ENCODE assay signal across 8 cellular contexts in genomic region chr6:33344771-33345697, GRCh38. TPM values are rescaled to one million over a fixed set of nuclear protein-coding genes. Genes with fewer than 3 reads are reported as not detected.
DNase-seq lines count a peak whose midpoint lies in the region; TF ChIP-seq lines count a peak whose summit lies in the region.

No MANE protein-coding gene starts in this region.

- H3K23me2 ChIP-seq in H9 (ENCODE audit: insufficient read length, low read depth, low read length, poor library complexity, severe bottlenecking): no peaks in the 10 kb centered on the region

- H3K14ac ChIP-seq in H9 (ENCODE audit: insufficient read depth, low read length): no peak overlapping the region

- peaks cover 3% of the 10 kb centered on the region for H3K27me3 Mint-ChIP-seq in H9 (ENCODE audit: low read depth)
- peaks cover 5% of the 10 kb centered on the region for H3K27me3 Mint-ChIP-seq in chondrocyte (ENCODE audit: low read depth)

- peak; percentile 82 for TF ChIP-seq CTCF in C4-2B (conservative IDR thresholded peaks at IDR 0.05)
- TF ChIP-seq CTCF in H9 (conservative IDR thresholded peaks at IDR 0.05): peak; percentile 72
- TF ChIP-seq CTCF in chondrocyte (IDR thresholded peaks at IDR 0.05): peak; percentile 81
- TF ChIP-seq CTCF in liver (IDR thresholded peaks at IDR 0.05; ENCODE audit: low read depth, low read length, missing input control): peak; percentile 55

- peak; percentile 72 to 83 for TF ChIP-seq RAD21 in liver (IDR thresholded peaks at IDR 0.05)

- no peak overlapping the region for H3K56ac ChIP-seq in H9 (ENCODE audit: insufficient read length, low read depth, low read length)

- no peak overlapping the region for H3T11ph ChIP-seq in H9 (ENCODE audit: low read length)

- peaks cover 2% of the 10 kb centered on the region; the same call in 1 of the 2 replicates for H3K4me1 ChIP-seq in H9 (ENCODE audit: insufficient read depth, low read length)
- H3K4me1 ChIP-seq in liver (ENCODE audit: control insufficient read depth in 4 of 4, insufficient read depth in 4 of 4, low read length in 3 of 4): no peaks in the 10 kb centered on the region

- H3K79me1 ChIP-seq in H9 (ENCODE audit: insufficient read depth, low read depth, low read length, poor library complexity, severe bottlenecking): no peaks in the 10 kb centered on the region

- no peak overlapping the region for H4K8ac ChIP-seq in H9 (replicated peaks; ENCODE audit: insufficient read length, low read depth, low read length)

- H3K27me3 ChIP-seq in H9 (ENCODE audit: insufficient read depth, low read length) (no peaks in the 10 kb centered on the region), liver (ENCODE audit: control insufficient read depth in 4 of 4, insufficient read depth in 4 of 4, low read length in 3 of 4) (no peaks in the 10 kb centered on the region)

- H3K9ac ChIP-seq in H9 (ENCODE audit: extremely low read depth, insufficient read length, low read length) (no peak overlapping the region), liver (ENCODE audit: low read depth in 1 of 2, low read length in 2 of 2) (peak overlapping the region in 1 of 2 donors; percentile 53)

- no peak overlapping the region for H2BK12ac ChIP-seq in H9 (ENCODE audit: insufficient read length, low read depth, low read length)

- H3K9me3 Mint-ChIP-seq in H9 (no peaks in the 10 kb centered on the region), chondrocyte (ENCODE audit: low read depth) (no peaks in the 10 kb centered on the region)

- no peak overlapping the region for H3K23ac ChIP-seq in H9 (ENCODE audit: insufficient read length, low read depth, low read length)

- no peaks in the 10 kb centered on the region for H3K9me3 ChIP-seq in H9 (ENCODE audit: control insufficient read depth, low read depth, low read length)
- H3K9me3 ChIP-seq in liver (ENCODE audit: control insufficient read depth in 4 of 4, low read length in 3 of 4): no peaks in the 10 kb centered on the region

- H3K18ac ChIP-seq in H9 (ENCODE audit: insufficient read length, low read depth, low read length): no peak overlapping the region

- H2BK120ac ChIP-seq in H9 (ENCODE audit: low read depth, low read length, poor library complexity, severe bottlenecking): no peak overlapping the region

- H2AFZ ChIP-seq in H9 (ENCODE audit: low read length): no peak overlapping the region

- H3K4me2 ChIP-seq in H9 (ENCODE audit: insufficient read depth, insufficient read length, low read length): peak overlapping the region; percentile 24

- no peak overlapping the region for H4K91ac ChIP-seq in H9 (ENCODE audit: insufficient read length, low read depth, low read length)

- H3K27ac ChIP-seq in C4-2B: no peak overlapping the region
- no peak overlapping the region for H3K27ac ChIP-seq in H9 (ENCODE audit: insufficient read length, low read depth, low read length)
- H3K27ac ChIP-seq in liver (ENCODE audit: low read depth in 1 of 2, low read length in 2 of 2): peak overlapping the region in 1 of 2 donors; percentile 27

- H2BK5ac ChIP-seq in H9 (ENCODE audit: insufficient read length, low read length): no peak overlapping the region

- H3K36me3 ChIP-seq in liver (ENCODE audit: control insufficient read depth in 4 of 4, insufficient read depth in 3 of 4, low read depth in 1 of 4, low read length in 3 of 4): no peaks in the 10 kb centered on the region

- H3K4me3 Mint-ChIP-seq in H9 (peak overlapping the region; percentile 12 to 24; a peak in 4 of 5 replicates), chondrocyte (ENCODE audit: unreplicated experiment) (no peak overlapping the region)

- no peak overlapping the region for H2BK15ac ChIP-seq in H9 (ENCODE audit: low read depth, low read length)

- no peaks in the 10 kb centered on the region for H3K79me2 ChIP-seq in H9 (ENCODE audit: insufficient read depth, low read length)

- H3K36me3 Mint-ChIP-seq in H9 (ENCODE audit: insufficient read depth in 1 of 3, low read depth in 3 of 3) (no peaks in the 10 kb centered on the region), chondrocyte (ENCODE audit: low read depth) (no peaks in the 10 kb centered on the region)

- H3K4ac ChIP-seq in H9 (ENCODE audit: low read depth, low read length): no peak overlapping the region

- no peak overlapping the region for H3K4me3 ChIP-seq in liver (ENCODE audit: low read depth in 1 of 3, low read length in 3 of 3)

- no peak overlapping the region for H2BK20ac ChIP-seq in H9 (ENCODE audit: low read depth, low read length, poor library complexity, severe bottlenecking)

- H4K5ac ChIP-seq in H9 (ENCODE audit: insufficient read length, low read depth, low read length): no peak overlapping the region

- H2AK5ac ChIP-seq in H9 (ENCODE audit: insufficient read length, low read length): no peak overlapping the region

- H3K27ac Mint-ChIP-seq in H9 (no peak overlapping the region), chondrocyte (ENCODE audit: unreplicated experiment) (no peak overlapping the region)

- H4K20me1 ChIP-seq in H9 (ENCODE audit: control insufficient read depth, insufficient read depth, insufficient read length): no peaks in the 10 kb centered on the region

- peak; percentile 63 for DNase-seq in H9
- peak; percentile 81 for DNase-seq in NCI-H226
- peak; percentile 14 to 41 (median 24) for DNase-seq in activated CD4-positive, CD25-positive, alpha-beta regulatory T cell (lab: John Stamatoyannopoulos, UW)
- no peak for DNase-seq in chondrocyte (ENCODE audit: low spot score)
- DNase-seq in stimulated activated CD4-positive, alpha-beta T cell treated with anti-CD3 and anti-CD28 coated beads, TNF-alpha, amount 100 ng/mL, for 24 hours (ENCODE audit: low read depth in 3 of 3): peak in 2 of 3 experiments; percentile 33 to 46
- no peak for DNase-seq in middle frontal gyrus (ENCODE audit: extremely low spot score, low spot score)

- H3K4me1 Mint-ChIP-seq in H9: peaks cover 21 to 24% of the 10 kb centered on the region in 2 experiments
- peaks cover 6% of the 10 kb centered on the region for H3K4me1 Mint-ChIP-seq in chondrocyte (ENCODE audit: low read depth)

- no CpG with 5 or more reads among the region's 22 CpGs for WGBS in H9 (ENCODE audit: extremely low coverage, insufficient read length, low lambda C conversion rate)
- WGBS in liver: 23% methylated on average over 22 of the region's 22 CpGs

TF ChIP-seq in liver, 16 proteins besides CTCF, POLR2A, EP300 and RAD21:
- no peak for TF ChIP-seq EGR1 (IDR thresholded peaks at IDR 0.05; ENCODE audit: low read depth in 2 of 2)
- TF ChIP-seq FOXA1 (IDR thresholded peaks at IDR 0.05): no peak
- TF ChIP-seq GABPA (IDR thresholded peaks at IDR 0.05 in 1 of 2, conservative IDR thresholded peaks at IDR 0.05 in 1 of 2): no peak
- TF ChIP-seq NR2F2 (IDR thresholded peaks at IDR 0.05): no peak
- no peak for TF ChIP-seq HNF4G (IDR thresholded peaks at IDR 0.05)
TF ChIP-seq in liver: peak in this region for 0.

RNA-seq across cellular contexts. Expression of gene DAXX, which starts 22.3 kb away (rescaled TPM):
- total RNA-seq in H9 (2021): 80.2 and 80.4 TPM in 2 replicates
- 26.3 to 27.1 TPM (median 26.4 TPM) in 3 replicates for total RNA-seq in chondrocyte
- total RNA-seq in liver: 10 to 100 TPM; 11.8 to 15.1 TPM
- 10 to 100 TPM; 12.9 to 13.1 TPM for polyA plus RNA-seq in liver

RNA-seq across cellular contexts. Expression of gene ZBTB22, which starts 27.5 kb away (rescaled TPM):
- total RNA-seq in H9 (2021) (8.1 TPM in 2 replicates), chondrocyte (21.4 to 22.2 TPM (median 22.1 TPM) in 3 replicates), liver (1 to 10 TPM; 5.5 to 7.8 TPM)
- 1 to 10 TPM; 1.6 to 3.9 TPM for polyA plus RNA-seq in liver

RNA-seq across cellular contexts. Expression of gene TAPBP, which starts 31.2 kb away (rescaled TPM):
- 28.2 and 29.5 TPM in 2 replicates for total RNA-seq in H9 (2021)
- 86.2 to 102 TPM (median 88.1 TPM) in 3 replicates for total RNA-seq in chondrocyte
- total RNA-seq in liver: 10 to 100 TPM; 52.7 to 74.0 TPM
- 10 to 100 TPM; 47.9 to 49.3 TPM for polyA plus RNA-seq in liver

RNA-seq across cellular contexts. Expression of gene RGL2, which starts 46.3 kb away (rescaled TPM):
- total RNA-seq in H9 (2021) (70.5 and 74.3 TPM in 2 replicates), chondrocyte (39.2 to 54.5 TPM (median 50.5 TPM) in 3 replicates), liver (10 to 100 TPM; 16.7 to 17.8 TPM)
- 10 to 100 TPM; 16.8 to 22.8 TPM for polyA plus RNA-seq in liver

RNA-seq across cellular contexts. Expression of gene KIFC1, which starts 46.6 kb away (rescaled TPM):
- total RNA-seq in H9 (2021) (73.1 and 73.8 TPM in 2 replicates), chondrocyte (7.4 to 10.4 TPM (median 8.1 TPM) in 3 replicates), liver (10 to 100 TPM in 1 of 2 donors, under 1 TPM in 1; 0.08 to 30.0 TPM)
- polyA plus RNA-seq in liver: 1 to 10 TPM in 1 of 2 donors, under 1 TPM in 1; 0.29 to 2.2 TPM

Comparison
In these comparisons a context has a peak if more than half of its experiments do, and no peak if none do; other contexts are left out.
1. DNase-seq: peak in H9 (single experiment), NCI-H226 (single experiment), activated CD4-positive, CD25-positive, alpha-beta regulatory T cell (4 of 4) and stimulated activated CD4-positive, alpha-beta T cell treated with anti-CD3 and anti-CD28 coated beads, TNF-alpha, amount 100 ng/mL, for 24 hours (2 of 3); none in chondrocyte (single experiment) and middle frontal gyrus (single experiment).
2. Peak in every context shown above with its lines, with median percentiles within 50 percentile points of each other: CTCF ChIP-seq.